Comparison of ENCODE assay signal across 10 cellular contexts in genomic region chr3:48425281-48425812, GRCh38. TPM values are rescaled to one million over a fixed set of nuclear protein-coding genes. Genes with fewer than 3 reads are reported as not detected.
DNase-seq lines count a peak whose midpoint lies in the region; ATAC-seq and TF ChIP-seq lines count a peak whose summit lies in the region.
"Had no signal": no experiment of that assay in that cellular context is flagged by ENCODE, and none has a peak within 500 bp of the region (broad histone marks: within the 10 kb centered on the region; RNA-seq: fewer than 3 reads in every experiment).

No MANE protein-coding gene starts in this region.

- DNase-seq in astrocyte of the hippocampus (ENCODE audit: low read depth, low spot score): peak; percentile 90
- DNase-seq in left cardiac atrium: peak; percentile 50
- DNase-seq in omental fat pad (ENCODE audit: low spot score): no peak
- no peak for DNase-seq in vagina (ENCODE audit: extremely low spot score in 2 of 2)
- DNase-seq in cerebellar nuclear complex (lab: John Stamatoyannopoulos, UW): no peak
- no peak for DNase-seq in activated CD4-positive, alpha-beta T cell treated with anti-CD3 and anti-CD28 coated beads, Interleukin-2, amount 50 U/mL, for 4 hours
- no peak for DNase-seq in G401 (ENCODE audit: low spot score)
- DNase-seq: immature natural killer cell had no signal

- intact Hi-C loops in left cardiac atrium (cut with DNase I) (no loop called here), vagina (cut with DNase I) (no loop called here)

- peak overlapping the region in 1 of 2 donors; percentile 97 for H3K4me3 ChIP-seq in vagina

- TF ChIP-seq CTCF in omental fat pad (IDR thresholded peaks at IDR 0.05) (no peak), vagina (IDR thresholded peaks at IDR 0.05) (no peak)

- no peak for TF ChIP-seq POLR2A in vagina (IDR thresholded peaks at IDR 0.05)

- no peaks in the 10 kb centered on the region for H3K27me3 ChIP-seq in vagina

- in situ Hi-C loops in G401 (cut with HindIII; ENCODE audit: low sequenced_read_pairs): no loop called here

- peaks cover 80% of the 10 kb centered on the region for H3K4me1 ChIP-seq in vagina

- peak overlapping the region; percentile 85 for H3K27ac ChIP-seq in vagina

- H3K9me3 ChIP-seq in vagina: no peaks in the 10 kb centered on the region

- ATAC-seq in left cardiac atrium: peak; percentile 9 to 45
- ATAC-seq in omental fat pad (ENCODE audit: low FRiP score): peak; percentile 31

- H3K36me3 ChIP-seq in vagina: peaks cover 0 to 16% of the 10 kb centered on the region in 2 donors

RNA-seq across cellular contexts. Expression of gene PLXNB1, which starts 4.5 kb away (rescaled TPM):
- total RNA-seq in left cardiac atrium: 10 to 100 TPM; 43.3 to 55.0 TPM
- 10 to 100 TPM; 66.7 to 91.3 (median 77.1) TPM for total RNA-seq in omental fat pad
- 257 TPM for total RNA-seq in vagina
- total RNA-seq in G401 (2014; rRNA removed; shearing (Covaris generic)): 10.7 and 23.5 TPM in 2 replicates

RNA-seq across cellular contexts. Expression of gene CCDC51, which starts 14.6 kb away (rescaled TPM):
- total RNA-seq in left cardiac atrium (10 to 100 TPM in 1 of 2 donors, 1 to 10 TPM in 1; 7.0 to 10.9 TPM), omental fat pad (10 to 100 TPM; 11.6 to 15.1 (median 13.6) TPM), vagina (11.5 TPM)
- 21.3 and 30.0 TPM in 2 replicates for total RNA-seq in G401 (2014; rRNA removed; shearing (Covaris generic))

RNA-seq across cellular contexts. Expression of gene TMA7, which starts 14.7 kb away (rescaled TPM):
- total RNA-seq in left cardiac atrium (100 to 1,000 TPM; 190 to 238 TPM), omental fat pad (100 to 1,000 TPM; 239 to 266 (median 255) TPM), vagina (251 TPM)
- 770 and 948 TPM in 2 replicates for total RNA-seq in G401 (2014; rRNA removed; shearing (Covaris generic))

RNA-seq across cellular contexts. Expression of gene ATRIP, which starts 21.2 kb away (rescaled TPM):
- total RNA-seq in left cardiac atrium (1 to 10 TPM; 3.9 to 5.7 TPM), omental fat pad (1 to 10 TPM; 4.0 to 6.5 (median 5.5) TPM), vagina (13.8 TPM)
- total RNA-seq in G401 (2014; rRNA removed; shearing (Covaris generic)): 10.8 and 12.6 TPM in 2 replicates

RNA-seq across cellular contexts. Expression of gene FBXW12, which starts 53.3 kb away (rescaled TPM):
- total RNA-seq in left cardiac atrium (not detected), omental fat pad (not detected), vagina (not detected)
- 0.68 TPM in 1 of 2 replicates, not detected in the other for total RNA-seq in G401 (2014; rRNA removed; shearing (Covaris generic))
- total RNA-seq: renal cortical epithelial cell, RPMI7951 had no signal

Comparison
In these comparisons a context has a peak if more than half of its experiments do, and no peak if none do; other contexts are left out.
1. DNase-seq: peak in astrocyte of the hippocampus (single experiment) and left cardiac atrium (single experiment); none in omental fat pad (single experiment), vagina (0 of 2), cerebellar nuclear complex (0 of 2), activated CD4-positive, alpha-beta T cell treated with anti-CD3 and anti-CD28 coated beads, Interleukin-2, amount 50 U/mL, for 4 hours (0 of 2) and G401 (single experiment).